ENCODE assay signal across 10 cellular contexts in the genomic region with DNA sequence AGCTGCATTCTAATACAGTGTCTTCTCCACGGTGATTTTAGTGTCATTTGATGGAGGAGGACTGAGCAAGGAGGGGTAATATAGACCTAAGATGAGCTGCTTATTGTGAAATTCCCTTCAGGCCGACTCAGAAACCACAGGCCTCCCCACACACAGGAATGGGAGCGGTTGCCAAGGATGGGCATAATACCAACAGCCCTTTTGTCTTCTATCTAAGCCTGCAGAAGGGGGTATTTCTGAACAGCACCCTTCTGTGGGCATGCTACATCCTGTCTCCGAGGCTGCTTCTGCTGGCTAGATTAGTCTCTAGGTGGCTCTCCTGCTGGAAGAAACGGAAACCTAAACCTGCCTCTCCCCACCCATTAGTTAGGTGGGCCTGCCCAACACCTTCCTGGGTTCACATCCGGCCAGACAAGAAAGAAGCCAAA.
A peak's percentile ranks its signal among the peaks of the same experiment; 100 is the strongest.
DNase-seq lines count a peak whose midpoint lies in the region; ATAC-seq and TF ChIP-seq lines count a peak whose summit lies in the region.
"Had no signal": no experiment of that assay in that cellular context is flagged by ENCODE, and none has a peak within 500 bp of the region (broad histone marks: within the 10 kb centered on the region; RNA-seq: fewer than 3 reads in every experiment).

No MANE protein-coding gene starts in this region.

- peak overlapping the region; percentile 96 for H3K27ac Mint-ChIP-seq in activated CD8-positive, alpha-beta memory T cell treated with anti-CD3 and anti-CD28 coated beads, Interleukin-2, amount 10 ng/mL, durations not matched to agents 7 days and 5 days
- peak overlapping the region; percentile 49 to 87 (median 68) for H3K27ac Mint-ChIP-seq in immature natural killer cell

- CTCF ChIA-PET in A673 (lab: Charles Lee): interaction anchor here (0.5 to 3.0 kb wide), 21 partner anchors 9 to 1812 kb away, joined by 3 to 51 read pairs (median 5); a partner anchor contains a TSS
- CTCF ChIA-PET in activated CD8-positive, alpha-beta memory T cell treated with anti-CD3 and anti-CD28 coated beads, Interleukin-2, amount 10 ng/mL, durations not matched to agents 7 days and 5 days (lab: Charles Lee): interaction anchor here (0.5 to 5.0 kb wide), 57 partner anchors 8 to 601 kb away, joined by 3 to 108 read pairs (median 5); no protein-coding TSS in a partner anchor

- no peak for TF ChIP-seq POLR2A in tibial nerve (IDR thresholded peaks at IDR 0.05)

- peak; percentile 21; the same call in 1 of the 2 replicates for TF ChIP-seq CTCF in A673 (conservative IDR thresholded peaks at IDR 0.05; ENCODE audit: low read depth, low read length)
- TF ChIP-seq CTCF in tibial nerve (IDR thresholded peaks at IDR 0.05): peak in 1 of 5 experiments; percentile 13

- TF ChIP-seq EP300 in tibial nerve (IDR thresholded peaks at IDR 0.05): no peak

- H3K27ac ChIP-seq in A673 (ENCODE audit: low read depth, low read length, poor library complexity, severe bottlenecking) (no peak overlapping the region), tibial nerve (no peak overlapping the region)
- H3K27ac ChIP-seq: psoas muscle had no signal

- peaks cover 5% of the 10 kb centered on the region for H3K4me1 ChIP-seq in A673 (ENCODE audit: insufficient read depth, low read length, poor library complexity, severe bottlenecking)
- H3K4me1 ChIP-seq in tibial nerve: peaks cover 0 to 10% (median 3%) of the 10 kb centered on the region in 4 donors
- H3K4me1 ChIP-seq: psoas muscle had no signal

- ATAC-seq in activated CD8-positive, alpha-beta memory T cell treated with anti-CD3 and anti-CD28 coated beads, Interleukin-2, amount 10 ng/mL, durations not matched to agents 7 days and 5 days: peak; percentile 82
- ATAC-seq in GM21737 (IDR thresholded peaks at IDR 0.05; ENCODE audit: unreplicated experiment) (no peak), GM21381 (IDR thresholded peaks at IDR 0.05; ENCODE audit: unreplicated experiment) (no peak)

- peak overlapping the region; percentile 50 for H3K4me3 Mint-ChIP-seq in activated CD8-positive, alpha-beta memory T cell treated with anti-CD3 and anti-CD28 coated beads, Interleukin-2, amount 10 ng/mL, durations not matched to agents 7 days and 5 days
- peak overlapping the region; percentile 41 to 75 (median 48) for H3K4me3 Mint-ChIP-seq in immature natural killer cell

- DNase-seq in A673 (ENCODE audit: low spot score): no peak
- DNase-seq in HS-5 (ENCODE audit: low read depth): peak; percentile 39
- peak; percentile 77 for DNase-seq in activated CD8-positive, alpha-beta memory T cell treated with anti-CD3 and anti-CD28 coated beads, Interleukin-2, amount 10 ng/mL, durations not matched to agents 7 days and 5 days
- DNase-seq in immature natural killer cell: peak in 2 of 3 donors; percentile 13 to 40
- DNase-seq in tibial nerve (ENCODE audit: low spot score in 2 of 2): no peak
- DNase-seq in HK-2 (ENCODE audit: unreplicated experiment): no peak

- WGBS in tibial nerve, 2 donors: 56 to 60% methylated on average over 6 of the region's 6 CpGs

- H3K4me1 Mint-ChIP-seq in activated CD8-positive, alpha-beta memory T cell treated with anti-CD3 and anti-CD28 coated beads, Interleukin-2, amount 10 ng/mL, durations not matched to agents 7 days and 5 days: peaks cover 47% of the 10 kb centered on the region
- H3K4me1 Mint-ChIP-seq in immature natural killer cell: peaks cover 19 to 29% of the 10 kb centered on the region in 2 donors

- no peaks in the 10 kb centered on the region for H3K36me3 ChIP-seq in A673 (ENCODE audit: insufficient read depth, low read length, poor library complexity, severe bottlenecking)
- H3K36me3 ChIP-seq in tibial nerve: peaks cover 0 to 9% (median 0%) of the 10 kb centered on the region in 3 donors

- no peaks in the 10 kb centered on the region for H3K27me3 Mint-ChIP-seq in activated CD8-positive, alpha-beta memory T cell treated with anti-CD3 and anti-CD28 coated beads, Interleukin-2, amount 10 ng/mL, durations not matched to agents 7 days and 5 days
- peaks cover 0 to 5% (median 0%) of the 10 kb centered on the region in 3 donors for H3K27me3 Mint-ChIP-seq in immature natural killer cell (ENCODE audit: low read depth in 3 of 3)

- H3K27me3 ChIP-seq in A673 (replicated peaks; ENCODE audit: insufficient read depth, low read depth, low read length, poor library complexity) (no peaks in the 10 kb centered on the region), tibial nerve (no peaks in the 10 kb centered on the region)
- H3K27me3 ChIP-seq: adrenal gland had no signal

- H3K4me3 ChIP-seq in A673 (ENCODE audit: low read depth, low read length, poor library complexity, severe bottlenecking) (no peak overlapping the region), tibial nerve (no peak overlapping the region)
- H3K4me3 ChIP-seq: adrenal gland, psoas muscle had no signal

- intact Hi-C loops in A673 (cut with micrococcal nuclease; ENCODE audit: unreplicated experiment): loop anchor here (2.0 to 5.0 kb wide), 2 partner anchors 75 to 429 kb away; no protein-coding TSS in a partner anchor

- POLR2A ChIA-PET in A673 (lab: Charles Lee; ENCODE audit: low non-redundant PET): interaction anchor here (0.7 kb wide), 1 partner anchor 429 kb away, joined by 3 read pairs; no protein-coding TSS in a partner anchor

- H3K9me3 ChIP-seq in A673 (ENCODE audit: low read depth, low read length, poor library complexity, severe bottlenecking) (no peaks in the 10 kb centered on the region), tibial nerve (no peaks in the 10 kb centered on the region)
- H3K9me3 ChIP-seq: adrenal gland, psoas muscle had no signal

- peaks cover 5% of the 10 kb centered on the region for H3K36me3 Mint-ChIP-seq in activated CD8-positive, alpha-beta memory T cell treated with anti-CD3 and anti-CD28 coated beads, Interleukin-2, amount 10 ng/mL, durations not matched to agents 7 days and 5 days
- H3K36me3 Mint-ChIP-seq in immature natural killer cell: peaks cover 0 to 21% (median 19%) of the 10 kb centered on the region in 3 donors

- no peaks in the 10 kb centered on the region for H3K9me3 Mint-ChIP-seq in activated CD8-positive, alpha-beta memory T cell treated with anti-CD3 and anti-CD28 coated beads, Interleukin-2, amount 10 ng/mL, durations not matched to agents 7 days and 5 days (ENCODE audit: low read depth)
- H3K9me3 Mint-ChIP-seq in immature natural killer cell: no peaks in the 10 kb centered on the region

- no TSS peak for BruUV-seq in A673 (replicated peaks; lab: Mats Ljungman, UMichigan)

Comparison
In these comparisons a context has a peak if more than half of its experiments do, and no peak if none do; other contexts are left out.
1. DNase-seq: peak in HS-5 (single experiment), activated CD8-positive, alpha-beta memory T cell treated with anti-CD3 and anti-CD28 coated beads, Interleukin-2, amount 10 ng/mL, durations not matched to agents 7 days and 5 days (single experiment) and immature natural killer cell (2 of 3); none in A673 (single experiment), tibial nerve (0 of 2) and HK-2 (single experiment).